ENCODE assay signal across 1 cellular context in the genomic region with DNA sequence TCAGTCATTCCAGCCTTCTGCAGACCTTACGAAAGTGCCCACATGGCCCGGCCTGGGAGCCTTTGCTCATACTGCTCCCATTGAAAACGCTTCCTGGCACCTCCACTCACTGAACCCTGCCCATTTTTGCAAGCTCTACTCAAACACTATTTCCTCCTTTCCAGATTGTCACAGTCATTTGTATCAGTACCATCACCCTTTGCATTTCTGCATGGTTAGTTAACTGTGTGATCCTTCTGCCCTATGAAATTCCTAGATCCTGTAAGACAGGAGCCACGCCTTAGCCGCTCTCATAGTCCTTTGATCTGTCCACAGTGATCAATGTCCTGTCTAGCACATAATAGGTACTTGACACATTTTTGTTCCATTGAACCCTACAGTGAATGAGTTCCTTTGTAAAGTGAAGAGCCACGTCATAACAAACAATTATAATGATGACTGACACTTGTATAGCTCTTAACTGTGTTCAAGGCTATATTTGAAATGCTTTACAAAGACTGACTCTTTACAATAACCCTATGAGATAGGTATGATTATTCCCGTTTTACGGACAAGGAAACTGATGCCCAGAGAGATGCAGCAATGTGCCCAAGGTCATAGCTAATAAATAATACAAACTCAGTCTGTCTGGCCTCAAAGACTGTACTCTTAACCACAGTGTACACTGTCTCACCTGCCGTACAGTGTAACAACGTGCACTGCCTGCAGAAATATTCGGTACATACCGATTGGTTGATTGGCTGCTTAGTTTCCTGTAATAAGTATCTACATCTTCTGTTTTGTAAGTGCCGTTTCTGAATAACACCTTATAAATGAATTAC.
TF ChIP-seq lines count a peak whose summit lies in the region.

No MANE protein-coding gene starts in this region.

TF ChIP-seq in HepG2, 621 proteins besides CTCF, POLR2A, EP300 and RAD21 (continued from another document and continues in another):
- TF ChIP-seq, protein P1, sequence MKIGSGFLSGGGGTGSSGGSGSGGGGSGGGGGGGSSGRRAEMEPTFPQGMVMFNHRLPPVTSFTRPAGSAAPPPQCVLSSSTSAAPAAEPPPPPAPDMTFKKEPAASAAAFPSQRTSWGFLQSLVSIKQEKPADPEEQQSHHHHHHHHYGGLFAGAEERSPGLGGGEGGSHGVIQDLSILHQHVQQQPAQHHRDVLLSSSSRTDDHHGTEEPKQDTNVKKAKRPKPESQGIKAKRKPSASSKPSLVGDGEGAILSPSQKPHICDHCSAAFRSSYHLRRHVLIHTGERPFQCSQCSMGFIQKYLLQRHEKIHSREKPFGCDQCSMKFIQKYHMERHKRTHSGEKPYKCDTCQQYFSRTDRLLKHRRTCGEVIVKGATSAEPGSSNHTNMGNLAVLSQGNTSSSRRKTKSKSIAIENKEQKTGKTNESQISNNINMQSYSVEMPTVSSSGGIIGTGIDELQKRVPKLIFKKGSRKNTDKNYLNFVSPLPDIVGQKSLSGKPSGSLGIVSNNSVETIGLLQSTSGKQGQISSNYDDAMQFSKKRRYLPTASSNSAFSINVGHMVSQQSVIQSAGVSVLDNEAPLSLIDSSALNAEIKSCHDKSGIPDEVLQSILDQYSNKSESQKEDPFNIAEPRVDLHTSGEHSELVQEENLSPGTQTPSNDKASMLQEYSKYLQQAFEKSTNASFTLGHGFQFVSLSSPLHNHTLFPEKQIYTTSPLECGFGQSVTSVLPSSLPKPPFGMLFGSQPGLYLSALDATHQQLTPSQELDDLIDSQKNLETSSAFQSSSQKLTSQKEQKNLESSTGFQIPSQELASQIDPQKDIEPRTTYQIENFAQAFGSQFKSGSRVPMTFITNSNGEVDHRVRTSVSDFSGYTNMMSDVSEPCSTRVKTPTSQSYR (CRISPR knock-in tag; IDR thresholded peaks at IDR 0.05; ENCODE audit: borderline replicate concordance), result peak; percentile 70; the same call in 1 of the 2 replicates
- TF ChIP-seq ZNF3 (CRISPR knock-in tag; IDR thresholded peaks at IDR 0.05) (peak; percentile 57), GATAD1 (CRISPR knock-in tag; IDR thresholded peaks at IDR 0.05) (peak; percentile 57), RORA (CRISPR knock-in tag; IDR thresholded peaks at IDR 0.05) (peak; percentile 79; the same call in 1 of the 2 replicates), ZNF614 (CRISPR knock-in tag; IDR thresholded peaks at IDR 0.05; ENCODE audit: borderline replicate concordance) (0 out of 2 replicates have a peak, but pooled peaks have one; percentile 53), ZNF274 (CRISPR knock-in tag; IDR thresholded peaks at IDR 0.05) (no peak), ZNF550 (CRISPR knock-in tag; IDR thresholded peaks at IDR 0.05; ENCODE audit: borderline replicate concordance) (no peak), KLF11 (CRISPR knock-in tag; IDR thresholded peaks at IDR 0.05) (0 out of 2 replicates have a peak, but pooled peaks have one; percentile 55), ZNF354B (CRISPR knock-in tag; IDR thresholded peaks at IDR 0.05) (0 out of 2 replicates have a peak, but pooled peaks have one; percentile 56), SP140L (CRISPR knock-in tag; IDR thresholded peaks at IDR 0.05; ENCODE audit: borderline replicate concordance) (no peak), ZNF296 (CRISPR knock-in tag; conservative IDR thresholded peaks at IDR 0.05) (no peak), NFYC (CRISPR knock-in tag; IDR thresholded peaks at IDR 0.05) (peak; percentile 27; the same call in 1 of the 2 replicates), MED13 (CRISPR knock-in tag; IDR thresholded peaks at IDR 0.05) (peak; percentile 62; the same call in 1 of the 2 replicates), BHLHE40 (IDR thresholded peaks at IDR 0.05; ENCODE audit: low read length) (peak; percentile 69), ATF7-NPFF (CRISPR knock-in tag; IDR thresholded peaks at IDR 0.05; ENCODE audit: low read depth) (no peak), PHF21A (CRISPR knock-in tag; IDR thresholded peaks at IDR 0.05) (peak; percentile 75), ZNF841 (CRISPR knock-in tag; IDR thresholded peaks at IDR 0.05; ENCODE audit: borderline replicate concordance) (0 out of 2 replicates have a peak, but pooled peaks have one; percentile 66), HIC2 (CRISPR knock-in tag; IDR thresholded peaks at IDR 0.05; ENCODE audit: low read depth) (peak; percentile 58; the same call in 1 of the 2 replicates), ZNF644 (CRISPR knock-in tag; IDR thresholded peaks at IDR 0.05; ENCODE audit: low read depth) (peak; percentile 9; the same call in 1 of the 2 replicates), ZKSCAN8 (CRISPR knock-in tag; IDR thresholded peaks at IDR 0.05; ENCODE audit: borderline replicate concordance) (peak; percentile 89), ZBTB42 (CRISPR knock-in tag; IDR thresholded peaks at IDR 0.05) (no peak), ZNF792 (CRISPR knock-in tag; IDR thresholded peaks at IDR 0.05) (peak; percentile 66; the same call in 1 of the 2 replicates), SP5 (CRISPR knock-in tag; IDR thresholded peaks at IDR 0.05; ENCODE audit: borderline replicate concordance, low read depth) (peak; percentile 100), ZMYM4 (CRISPR knock-in tag; IDR thresholded peaks at IDR 0.05) (0 out of 2 replicates have a peak, but pooled peaks have one; percentile 35), HDAC6 (IDR thresholded peaks at IDR 0.05; ENCODE audit: low read depth, low read length) (no peak), REXO4 (CRISPR knock-in tag; IDR thresholded peaks at IDR 0.05; ENCODE audit: borderline replicate concordance) (no peak), ZNF543 (CRISPR knock-in tag; IDR thresholded peaks at IDR 0.05) (peak; percentile 84; the same call in 1 of the 2 replicates), MTA1 (CRISPR knock-in tag; IDR thresholded peaks at IDR 0.05; ENCODE audit: borderline replicate concordance) (no peak; the same call in 1 of the 2 replicates), ADNP (CRISPR knock-in tag; IDR thresholded peaks at IDR 0.05) (peak; percentile 78; the same call in 1 of the 2 replicates), NR2C2 (CRISPR knock-in tag; IDR thresholded peaks at IDR 0.05; ENCODE audit: borderline replicate concordance) (peak; percentile 72; the same call in 1 of the 2 replicates), TCF12 (IDR thresholded peaks at IDR 0.05) (no peak), TCF12 (CRISPR knock-in tag; IDR thresholded peaks at IDR 0.05) (peak; percentile 58; the same call in 1 of the 2 replicates), ZNF710 (CRISPR knock-in tag; IDR thresholded peaks at IDR 0.05; ENCODE audit: borderline replicate concordance) (peak; percentile 90; the same call in 1 of the 2 replicates), CEBPG (CRISPR knock-in tag; IDR thresholded peaks at IDR 0.05) (peak; percentile 64), NFATC3 (CRISPR knock-in tag; IDR thresholded peaks at IDR 0.05) (peak; percentile 81; the same call in 1 of the 2 replicates)
- TF ChIP-seq, protein P2, sequence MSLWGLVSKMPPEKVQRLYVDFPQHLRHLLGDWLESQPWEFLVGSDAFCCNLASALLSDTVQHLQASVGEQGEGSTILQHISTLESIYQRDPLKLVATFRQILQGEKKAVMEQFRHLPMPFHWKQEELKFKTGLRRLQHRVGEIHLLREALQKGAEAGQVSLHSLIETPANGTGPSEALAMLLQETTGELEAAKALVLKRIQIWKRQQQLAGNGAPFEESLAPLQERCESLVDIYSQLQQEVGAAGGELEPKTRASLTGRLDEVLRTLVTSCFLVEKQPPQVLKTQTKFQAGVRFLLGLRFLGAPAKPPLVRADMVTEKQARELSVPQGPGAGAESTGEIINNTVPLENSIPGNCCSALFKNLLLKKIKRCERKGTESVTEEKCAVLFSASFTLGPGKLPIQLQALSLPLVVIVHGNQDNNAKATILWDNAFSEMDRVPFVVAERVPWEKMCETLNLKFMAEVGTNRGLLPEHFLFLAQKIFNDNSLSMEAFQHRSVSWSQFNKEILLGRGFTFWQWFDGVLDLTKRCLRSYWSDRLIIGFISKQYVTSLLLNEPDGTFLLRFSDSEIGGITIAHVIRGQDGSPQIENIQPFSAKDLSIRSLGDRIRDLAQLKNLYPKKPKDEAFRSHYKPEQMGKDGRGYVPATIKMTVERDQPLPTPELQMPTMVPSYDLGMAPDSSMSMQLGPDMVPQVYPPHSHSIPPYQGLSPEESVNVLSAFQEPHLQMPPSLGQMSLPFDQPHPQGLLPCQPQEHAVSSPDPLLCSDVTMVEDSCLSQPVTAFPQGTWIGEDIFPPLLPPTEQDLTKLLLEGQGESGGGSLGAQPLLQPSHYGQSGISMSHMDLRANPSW (CRISPR knock-in tag; IDR thresholded peaks at IDR 0.05; ENCODE audit: borderline replicate concordance), result peak; percentile 58; the same call in 1 of the 2 replicates
- TF ChIP-seq, protein P3, sequence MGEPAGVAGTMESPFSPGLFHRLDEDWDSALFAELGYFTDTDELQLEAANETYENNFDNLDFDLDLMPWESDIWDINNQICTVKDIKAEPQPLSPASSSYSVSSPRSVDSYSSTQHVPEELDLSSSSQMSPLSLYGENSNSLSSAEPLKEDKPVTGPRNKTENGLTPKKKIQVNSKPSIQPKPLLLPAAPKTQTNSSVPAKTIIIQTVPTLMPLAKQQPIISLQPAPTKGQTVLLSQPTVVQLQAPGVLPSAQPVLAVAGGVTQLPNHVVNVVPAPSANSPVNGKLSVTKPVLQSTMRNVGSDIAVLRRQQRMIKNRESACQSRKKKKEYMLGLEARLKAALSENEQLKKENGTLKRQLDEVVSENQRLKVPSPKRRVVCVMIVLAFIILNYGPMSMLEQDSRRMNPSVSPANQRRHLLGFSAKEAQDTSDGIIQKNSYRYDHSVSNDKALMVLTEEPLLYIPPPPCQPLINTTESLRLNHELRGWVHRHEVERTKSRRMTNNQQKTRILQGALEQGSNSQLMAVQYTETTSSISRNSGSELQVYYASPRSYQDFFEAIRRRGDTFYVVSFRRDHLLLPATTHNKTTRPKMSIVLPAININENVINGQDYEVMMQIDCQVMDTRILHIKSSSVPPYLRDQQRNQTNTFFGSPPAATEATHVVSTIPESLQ (CRISPR knock-in tag; conservative IDR thresholded peaks at IDR 0.05), result no peak
- TF ChIP-seq, protein P4, sequence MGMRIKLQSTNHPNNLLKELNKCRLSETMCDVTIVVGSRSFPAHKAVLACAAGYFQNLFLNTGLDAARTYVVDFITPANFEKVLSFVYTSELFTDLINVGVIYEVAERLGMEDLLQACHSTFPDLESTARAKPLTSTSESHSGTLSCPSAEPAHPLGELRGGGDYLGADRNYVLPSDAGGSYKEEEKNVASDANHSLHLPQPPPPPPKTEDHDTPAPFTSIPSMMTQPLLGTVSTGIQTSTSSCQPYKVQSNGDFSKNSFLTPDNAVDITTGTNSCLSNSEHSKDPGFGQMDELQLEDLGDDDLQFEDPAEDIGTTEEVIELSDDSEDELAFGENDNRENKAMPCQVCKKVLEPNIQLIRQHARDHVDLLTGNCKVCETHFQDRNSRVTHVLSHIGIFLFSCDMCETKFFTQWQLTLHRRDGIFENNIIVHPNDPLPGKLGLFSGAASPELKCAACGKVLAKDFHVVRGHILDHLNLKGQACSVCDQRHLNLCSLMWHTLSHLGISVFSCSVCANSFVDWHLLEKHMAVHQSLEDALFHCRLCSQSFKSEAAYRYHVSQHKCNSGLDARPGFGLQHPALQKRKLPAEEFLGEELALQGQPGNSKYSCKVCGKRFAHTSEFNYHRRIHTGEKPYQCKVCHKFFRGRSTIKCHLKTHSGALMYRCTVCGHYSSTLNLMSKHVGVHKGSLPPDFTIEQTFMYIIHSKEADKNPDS (CRISPR knock-in tag; IDR thresholded peaks at IDR 0.05), result no peak
- TF ChIP-seq, protein P5, sequence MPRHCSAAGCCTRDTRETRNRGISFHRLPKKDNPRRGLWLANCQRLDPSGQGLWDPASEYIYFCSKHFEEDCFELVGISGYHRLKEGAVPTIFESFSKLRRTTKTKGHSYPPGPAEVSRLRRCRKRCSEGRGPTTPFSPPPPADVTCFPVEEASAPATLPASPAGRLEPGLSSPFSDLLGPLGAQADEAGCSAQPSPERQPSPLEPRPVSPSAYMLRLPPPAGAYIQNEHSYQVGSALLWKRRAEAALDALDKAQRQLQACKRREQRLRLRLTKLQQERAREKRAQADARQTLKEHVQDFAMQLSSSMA (CRISPR knock-in tag; IDR thresholded peaks at IDR 0.05), result no peak
- TF ChIP-seq, protein P6, sequence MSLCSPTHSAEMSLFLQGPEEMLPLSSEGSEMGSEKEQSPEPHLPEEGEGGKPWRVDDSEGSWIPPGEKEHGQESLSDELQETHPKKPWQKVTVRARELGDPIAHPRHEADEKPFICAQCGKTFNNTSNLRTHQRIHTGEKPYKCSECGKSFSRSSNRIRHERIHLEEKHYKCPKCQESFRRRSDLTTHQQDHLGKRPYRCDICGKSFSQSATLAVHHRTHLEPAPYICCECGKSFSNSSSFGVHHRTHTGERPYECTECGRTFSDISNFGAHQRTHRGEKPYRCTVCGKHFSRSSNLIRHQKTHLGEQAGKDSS (CRISPR knock-in tag; IDR thresholded peaks at IDR 0.05; ENCODE audit: borderline replicate concordance, low read depth), result no peak
